ENCODE assay signal across 8 cellular contexts in the genomic region with DNA sequence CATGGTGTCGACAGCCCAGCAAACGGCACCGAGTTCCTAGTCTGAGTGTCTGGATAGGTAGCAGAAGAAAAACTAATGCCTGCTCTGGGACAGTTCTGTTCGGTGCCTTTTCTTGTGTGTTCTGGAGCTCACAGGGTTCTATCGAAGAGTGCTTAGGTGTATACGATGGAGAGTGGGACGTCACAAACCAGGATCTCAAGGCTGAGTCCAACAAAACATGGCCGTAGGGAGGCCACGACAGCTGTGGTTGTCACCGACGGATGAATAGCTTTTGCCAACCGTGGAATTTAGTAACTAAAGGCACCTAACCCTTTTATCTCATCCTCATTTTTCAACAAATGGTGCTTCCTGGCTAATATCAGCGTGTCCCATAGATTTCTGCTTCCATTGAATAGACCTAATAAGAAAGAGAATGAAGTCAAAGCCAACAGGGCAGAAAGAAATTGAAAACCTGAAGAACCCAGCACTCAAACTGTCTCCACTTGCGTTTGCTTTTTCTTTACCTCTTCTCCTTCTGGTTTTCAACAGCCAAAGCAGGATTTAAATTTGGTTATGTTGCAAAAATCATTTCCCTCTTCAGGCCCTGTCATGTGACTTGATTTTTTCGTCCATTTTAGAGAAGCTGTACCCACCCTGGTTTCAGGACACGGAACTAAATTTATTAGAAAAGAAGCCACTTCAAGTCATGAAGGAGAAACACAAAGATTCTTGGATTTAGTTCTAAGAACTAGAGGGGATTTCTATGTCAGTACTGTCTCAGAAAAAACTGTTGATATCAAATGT. TPM values are rescaled to one million over a fixed set of nuclear protein-coding genes. Genes with fewer than 3 reads are reported as not detected.
A peak's percentile ranks its signal among the peaks of the same experiment; 100 is the strongest.
DNase-seq lines count a peak whose midpoint lies in the region; ATAC-seq and TF ChIP-seq lines count a peak whose summit lies in the region.

No MANE protein-coding gene starts in this region.

- intact Hi-C loops in natural killer cell (cut with micrococcal nuclease): loop anchor here (1.0 to 5.0 kb wide), 3 partner anchors 43 to 914 kb away; a partner anchor contains a TSS

- peak overlapping the region; percentile 98 for H3K27ac Mint-ChIP-seq in activated naive CD4-positive, alpha-beta T cell treated with anti-CD3 and anti-CD28 coated beads, Interleukin-2, amount 10 ng/mL, durations not matched to agents 7 days and 5 days
- peak overlapping the region; percentile 85 to 96 for H3K27ac Mint-ChIP-seq in natural killer cell

- H3K4me3 ChIP-seq in coronary artery: peak overlapping the region; percentile 99

- no peaks in the 10 kb centered on the region for H3K9me3 Mint-ChIP-seq in activated naive CD4-positive, alpha-beta T cell treated with anti-CD3 and anti-CD28 coated beads, Interleukin-2, amount 10 ng/mL, durations not matched to agents 7 days and 5 days
- no peaks in the 10 kb centered on the region for H3K9me3 Mint-ChIP-seq in natural killer cell

- peaks cover 6% of the 10 kb centered on the region for H3K27me3 Mint-ChIP-seq in activated naive CD4-positive, alpha-beta T cell treated with anti-CD3 and anti-CD28 coated beads, Interleukin-2, amount 10 ng/mL, durations not matched to agents 7 days and 5 days
- no peaks in the 10 kb centered on the region for H3K27me3 Mint-ChIP-seq in natural killer cell (ENCODE audit: low read depth in 2 of 2)

- no peak for DNase-seq in activated naive CD4-positive, alpha-beta T cell treated with anti-CD3 and anti-CD28 coated beads, Interleukin-2, amount 10 ng/mL, durations not matched to agents 7 days and 5 days
- DNase-seq in activated naive CD4-positive, alpha-beta T cell treated with Interleukin-2 at 50 U/mL for 16 hours: no peak
- DNase-seq in NCI-H345 (lab: John Stamatoyannopoulos, UW) (peak; percentile 64), coronary artery (ENCODE audit: low spot score) (no peak), natural killer cell (no peak), RKO (ENCODE audit: low spot score) (no peak)

- peaks cover 43% of the 10 kb centered on the region for H3K4me1 Mint-ChIP-seq in activated naive CD4-positive, alpha-beta T cell treated with anti-CD3 and anti-CD28 coated beads, Interleukin-2, amount 10 ng/mL, durations not matched to agents 7 days and 5 days
- H3K4me1 Mint-ChIP-seq in natural killer cell: peaks cover 25 to 28% of the 10 kb centered on the region in 2 donors

- H3K4me3 Mint-ChIP-seq in activated naive CD4-positive, alpha-beta T cell treated with anti-CD3 and anti-CD28 coated beads, Interleukin-2, amount 10 ng/mL, durations not matched to agents 7 days and 5 days: peak overlapping the region; percentile 99
- H3K4me3 Mint-ChIP-seq in natural killer cell: peak overlapping the region; percentile 95

- peaks cover 16% of the 10 kb centered on the region for H3K36me3 Mint-ChIP-seq in activated naive CD4-positive, alpha-beta T cell treated with anti-CD3 and anti-CD28 coated beads, Interleukin-2, amount 10 ng/mL, durations not matched to agents 7 days and 5 days
- no peaks in the 10 kb centered on the region for H3K36me3 Mint-ChIP-seq in natural killer cell

- no peak for ATAC-seq in natural killer cell
- no peak for ATAC-seq in HG02610 (IDR thresholded peaks at IDR 0.05; ENCODE audit: unreplicated experiment)
- no peak for ATAC-seq in HG02798 (IDR thresholded peaks at IDR 0.05; ENCODE audit: poor library complexity, unreplicated experiment)

- CTCF ChIA-PET in activated naive CD4-positive, alpha-beta T cell treated with anti-CD3 and anti-CD28 coated beads, Interleukin-2, amount 10 ng/mL, durations not matched to agents 7 days and 5 days (lab: Charles Lee): interaction anchor here (1.1 kb wide), 1 partner anchor 53 kb away, joined by 3 read pairs; no protein-coding TSS in a partner anchor

- TF ChIP-seq CTCF in coronary artery (IDR thresholded peaks at IDR 0.05) (no peak), natural killer cell (IDR thresholded peaks at IDR 0.05) (no peak)

- H3K27ac ChIP-seq in coronary artery: peak overlapping the region; percentile 82 to 98

RNA-seq across cellular contexts. Expression of a gene that starts 0.8 kb away (rescaled TPM):
- 10 to 100 TPM; 16.2 to 22.4 (median 20.1) TPM for total RNA-seq in natural killer cell

RNA-seq across cellular contexts. Expression of a gene that starts 42.9 kb away (rescaled TPM):
- 10 to 100 TPM; 54.5 to 70.7 (median 65.4) TPM for total RNA-seq in natural killer cell
